In the genomic region with DNA sequence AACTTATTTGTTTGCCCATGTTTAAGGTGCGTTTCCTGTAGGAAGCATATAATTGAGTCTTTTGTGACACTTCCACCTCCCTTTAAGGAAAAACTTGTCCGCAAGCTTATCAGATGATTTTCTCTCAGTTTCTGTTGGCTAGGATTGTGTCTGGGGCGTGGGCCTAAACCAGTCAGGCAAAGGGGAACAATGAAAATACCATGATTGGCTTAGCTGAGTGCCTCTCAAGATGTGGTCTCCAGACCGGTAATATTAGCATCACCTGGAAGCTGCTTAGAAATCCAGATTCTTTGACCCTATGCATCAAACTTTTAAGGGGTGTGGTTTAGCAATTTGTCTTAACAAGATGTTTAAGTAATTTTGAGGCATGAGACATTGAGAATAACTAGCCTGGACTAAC, we compare ENCODE assay signal across 1 cellular context.
TF ChIP-seq lines count a peak whose summit lies in the region.

No MANE protein-coding gene starts in this region.

TF ChIP-seq in GM12878, 131 proteins besides CTCF, POLR2A, EP300 and RAD21:
- TF ChIP-seq, protein P1, sequence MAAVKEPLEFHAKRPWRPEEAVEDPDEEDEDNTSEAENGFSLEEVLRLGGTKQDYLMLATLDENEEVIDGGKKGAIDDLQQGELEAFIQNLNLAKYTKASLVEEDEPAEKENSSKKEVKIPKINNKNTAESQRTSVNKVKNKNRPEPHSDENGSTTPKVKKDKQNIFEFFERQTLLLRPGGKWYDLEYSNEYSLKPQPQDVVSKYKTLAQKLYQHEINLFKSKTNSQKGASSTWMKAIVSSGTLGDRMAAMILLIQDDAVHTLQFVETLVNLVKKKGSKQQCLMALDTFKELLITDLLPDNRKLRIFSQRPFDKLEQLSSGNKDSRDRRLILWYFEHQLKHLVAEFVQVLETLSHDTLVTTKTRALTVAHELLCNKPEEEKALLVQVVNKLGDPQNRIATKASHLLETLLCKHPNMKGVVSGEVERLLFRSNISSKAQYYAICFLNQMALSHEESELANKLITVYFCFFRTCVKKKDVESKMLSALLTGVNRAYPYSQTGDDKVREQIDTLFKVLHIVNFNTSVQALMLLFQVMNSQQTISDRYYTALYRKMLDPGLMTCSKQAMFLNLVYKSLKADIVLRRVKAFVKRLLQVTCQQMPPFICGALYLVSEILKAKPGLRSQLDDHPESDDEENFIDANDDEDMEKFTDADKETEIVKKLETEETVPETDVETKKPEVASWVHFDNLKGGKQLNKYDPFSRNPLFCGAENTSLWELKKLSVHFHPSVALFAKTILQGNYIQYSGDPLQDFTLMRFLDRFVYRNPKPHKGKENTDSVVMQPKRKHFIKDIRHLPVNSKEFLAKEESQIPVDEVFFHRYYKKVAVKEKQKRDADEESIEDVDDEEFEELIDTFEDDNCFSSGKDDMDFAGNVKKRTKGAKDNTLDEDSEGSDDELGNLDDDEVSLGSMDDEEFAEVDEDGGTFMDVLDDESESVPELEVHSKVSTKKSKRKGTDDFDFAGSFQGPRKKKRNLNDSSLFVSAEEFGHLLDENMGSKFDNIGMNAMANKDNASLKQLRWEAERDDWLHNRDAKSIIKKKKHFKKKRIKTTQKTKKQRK (IDR thresholded peaks at IDR 0.05; ENCODE audit: low read depth, low read length) = no peak
- TF ChIP-seq, protein P2, sequence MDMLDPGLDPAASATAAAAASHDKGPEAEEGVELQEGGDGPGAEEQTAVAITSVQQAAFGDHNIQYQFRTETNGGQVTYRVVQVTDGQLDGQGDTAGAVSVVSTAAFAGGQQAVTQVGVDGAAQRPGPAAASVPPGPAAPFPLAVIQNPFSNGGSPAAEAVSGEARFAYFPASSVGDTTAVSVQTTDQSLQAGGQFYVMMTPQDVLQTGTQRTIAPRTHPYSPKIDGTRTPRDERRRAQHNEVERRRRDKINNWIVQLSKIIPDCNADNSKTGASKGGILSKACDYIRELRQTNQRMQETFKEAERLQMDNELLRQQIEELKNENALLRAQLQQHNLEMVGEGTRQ (IDR thresholded peaks at IDR 0.05; ENCODE audit: borderline replicate concordance, low read depth, low read length) = no peak
- no peak for TF ChIP-seq FOXK2 (IDR thresholded peaks at IDR 0.05)
- TF ChIP-seq RFX5 (IDR thresholded peaks at IDR 0.05; ENCODE audit: low read depth, low read length) = no peak
- TF ChIP-seq TARDBP (IDR thresholded peaks at IDR 0.05; ENCODE audit: borderline replicate concordance) = no peak
- TF ChIP-seq NR2C1 (IDR thresholded peaks at IDR 0.05) = no peak
- TF ChIP-seq, protein P3, sequence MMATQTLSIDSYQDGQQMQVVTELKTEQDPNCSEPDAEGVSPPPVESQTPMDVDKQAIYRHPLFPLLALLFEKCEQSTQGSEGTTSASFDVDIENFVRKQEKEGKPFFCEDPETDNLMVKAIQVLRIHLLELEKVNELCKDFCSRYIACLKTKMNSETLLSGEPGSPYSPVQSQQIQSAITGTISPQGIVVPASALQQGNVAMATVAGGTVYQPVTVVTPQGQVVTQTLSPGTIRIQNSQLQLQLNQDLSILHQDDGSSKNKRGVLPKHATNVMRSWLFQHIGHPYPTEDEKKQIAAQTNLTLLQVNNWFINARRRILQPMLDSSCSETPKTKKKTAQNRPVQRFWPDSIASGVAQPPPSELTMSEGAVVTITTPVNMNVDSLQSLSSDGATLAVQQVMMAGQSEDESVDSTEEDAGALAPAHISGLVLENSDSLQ (IDR thresholded peaks at IDR 0.05) = peak; percentile 71
- no peak for TF ChIP-seq MYC (IDR thresholded peaks at IDR 0.05; ENCODE audit: insufficient read depth, insufficient read length, insufficient replicate concordance, low read length, severe bottlenecking)
- TF ChIP-seq, protein P4, sequence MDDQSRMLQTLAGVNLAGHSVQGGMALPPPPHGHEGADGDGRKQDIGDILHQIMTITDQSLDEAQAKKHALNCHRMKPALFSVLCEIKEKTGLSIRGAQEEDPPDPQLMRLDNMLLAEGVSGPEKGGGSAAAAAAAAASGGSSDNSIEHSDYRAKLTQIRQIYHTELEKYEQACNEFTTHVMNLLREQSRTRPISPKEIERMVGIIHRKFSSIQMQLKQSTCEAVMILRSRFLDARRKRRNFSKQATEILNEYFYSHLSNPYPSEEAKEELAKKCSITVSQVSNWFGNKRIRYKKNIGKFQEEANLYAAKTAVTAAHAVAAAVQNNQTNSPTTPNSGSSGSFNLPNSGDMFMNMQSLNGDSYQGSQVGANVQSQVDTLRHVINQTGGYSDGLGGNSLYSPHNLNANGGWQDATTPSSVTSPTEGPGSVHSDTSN (IDR thresholded peaks at IDR 0.05; ENCODE audit: insufficient replicate concordance, low read depth, low read length) = peak; percentile 50
- TF ChIP-seq HDAC2 (IDR thresholded peaks at IDR 0.05) = no peak
- no peak for TF ChIP-seq MTA2 (IDR thresholded peaks at IDR 0.05; ENCODE audit: low read depth)
- no peak for TF ChIP-seq MXI1 (IDR thresholded peaks at IDR 0.05; ENCODE audit: low read depth, low read length)
- TF ChIP-seq ATF7 (IDR thresholded peaks at IDR 0.05; ENCODE audit: low read depth) = no peak
- no peak for TF ChIP-seq IKZF1 (conservative IDR thresholded peaks at IDR 0.05)
- no peak for TF ChIP-seq SUZ12 (IDR thresholded peaks at IDR 0.05; ENCODE audit: unreplicated experiment)
- TF ChIP-seq WRNIP1 (IDR thresholded peaks at IDR 0.05; ENCODE audit: borderline replicate concordance, low read depth, low read length) = no peak
- TF ChIP-seq, protein P5, sequence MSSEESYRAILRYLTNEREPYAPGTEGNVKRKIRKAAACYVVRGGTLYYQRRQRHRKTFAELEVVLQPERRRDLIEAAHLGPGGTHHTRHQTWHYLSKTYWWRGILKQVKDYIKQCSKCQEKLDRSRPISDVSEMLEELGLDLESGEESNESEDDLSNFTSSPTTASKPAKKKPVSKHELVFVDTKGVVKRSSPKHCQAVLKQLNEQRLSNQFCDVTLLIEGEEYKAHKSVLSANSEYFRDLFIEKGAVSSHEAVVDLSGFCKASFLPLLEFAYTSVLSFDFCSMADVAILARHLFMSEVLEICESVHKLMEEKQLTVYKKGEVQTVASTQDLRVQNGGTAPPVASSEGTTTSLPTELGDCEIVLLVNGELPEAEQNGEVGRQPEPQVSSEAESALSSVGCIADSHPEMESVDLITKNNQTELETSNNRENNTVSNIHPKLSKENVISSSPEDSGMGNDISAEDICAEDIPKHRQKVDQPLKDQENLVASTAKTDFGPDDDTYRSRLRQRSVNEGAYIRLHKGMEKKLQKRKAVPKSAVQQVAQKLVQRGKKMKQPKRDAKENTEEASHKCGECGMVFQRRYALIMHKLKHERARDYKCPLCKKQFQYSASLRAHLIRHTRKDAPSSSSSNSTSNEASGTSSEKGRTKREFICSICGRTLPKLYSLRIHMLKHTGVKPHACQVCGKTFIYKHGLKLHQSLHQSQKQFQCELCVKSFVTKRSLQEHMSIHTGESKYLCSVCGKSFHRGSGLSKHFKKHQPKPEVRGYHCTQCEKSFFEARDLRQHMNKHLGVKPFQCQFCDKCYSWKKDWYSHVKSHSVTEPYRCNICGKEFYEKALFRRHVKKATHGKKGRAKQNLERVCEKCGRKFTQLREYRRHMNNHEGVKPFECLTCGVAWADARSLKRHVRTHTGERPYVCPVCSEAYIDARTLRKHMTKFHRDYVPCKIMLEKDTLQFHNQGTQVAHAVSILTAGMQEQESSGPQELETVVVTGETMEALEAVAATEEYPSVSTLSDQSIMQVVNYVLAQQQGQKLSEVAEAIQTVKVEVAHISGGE (CRISPR knock-in tag; IDR thresholded peaks at IDR 0.05) = no peak
TF ChIP-seq in GM12878: peak in this region for 2.
